ENCODE assay signal across 23 cellular contexts in the genomic region with DNA sequence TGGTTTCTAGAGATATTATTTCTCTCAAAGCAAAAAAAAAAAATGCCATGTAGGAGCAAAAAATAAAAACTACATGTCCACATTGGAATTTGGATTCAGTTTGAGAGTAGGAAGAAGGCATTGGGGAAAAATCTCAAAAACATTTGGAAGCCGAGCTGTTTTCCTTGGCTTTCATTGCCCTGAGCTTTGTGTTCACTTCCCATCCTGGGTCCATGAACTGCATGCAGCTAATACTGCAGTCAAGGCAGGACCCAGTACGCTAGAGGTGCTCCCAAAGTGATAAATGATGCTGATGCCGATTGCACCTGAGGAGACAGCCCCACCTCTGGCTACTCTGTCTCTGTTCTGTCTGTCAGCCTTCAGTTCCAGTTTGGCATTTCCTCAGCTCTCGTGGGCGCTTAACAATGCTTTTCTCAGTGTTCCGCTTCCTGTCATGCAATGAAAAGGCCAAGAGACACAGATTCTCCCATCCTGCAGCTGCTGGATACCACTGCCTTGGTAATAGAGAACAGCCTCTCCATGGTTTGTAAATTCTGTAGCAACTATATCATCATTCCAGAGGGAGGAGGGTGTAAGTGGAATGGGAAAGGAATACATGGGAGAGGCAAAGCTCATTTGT.
"Had no signal": no experiment of that assay in that cellular context is flagged by ENCODE, and none has a peak within 500 bp of the region (broad histone marks: within the 10 kb centered on the region; RNA-seq: fewer than 3 reads in every experiment).

No MANE protein-coding gene starts in this region.

- H3K4me1 Mint-ChIP-seq: nephron progenitor cell; stimulated activated naive CD8-positive, alpha-beta T cell treated with anti-CD3 and anti-CD28 coated beads, Interleukin-15, amount 100 ng/mL, for 72 hours had no signal

- H3K4me3 Mint-ChIP-seq: activated T-cell treated with anti-CD3 and anti-CD28 coated beads, Interleukin-2, amount 50 U/mL, for 72 hours; nephron progenitor cell; stimulated activated naive CD8-positive, alpha-beta T cell treated with anti-CD3 and anti-CD28 coated beads, Interleukin-15, amount 100 ng/mL, for 72 hours; type B pancreatic cell had no signal

- H3K36me3 ChIP-seq: suprapubic skin had no signal

- H3K27ac Mint-ChIP-seq: activated T-cell treated with anti-CD3 and anti-CD28 coated beads, Interleukin-2, amount 50 U/mL, for 72 hours; nephron progenitor cell; stimulated activated naive CD8-positive, alpha-beta T cell treated with anti-CD3 and anti-CD28 coated beads, Interleukin-15, amount 100 ng/mL, for 72 hours; type B pancreatic cell had no signal

- DNase-seq: activated CD4-positive, alpha-beta T cell treated with anti-CD3 and anti-CD28 coated beads for 1 hour; activated CD4-positive, alpha-beta T cell treated with anti-CD3 and anti-CD28 coated beads, Interleukin-2, amount 50 U/mL, for 4 hours; activated effector memory CD4-positive, alpha-beta T cell treated with anti-CD3 and anti-CD28 coated beads, Interleukin-2, amount 50 U/mL, for 16 hours; activated naive CD4-positive, alpha-beta T cell treated with anti-CD3 and anti-CD28 coated beads, Interleukin-2, amount 50 U/mL, for 16 hours; activated T-cell treated with anti-CD3 and anti-CD28 coated beads, Interleukin-2, amount 50 U/mL, for 72 hours; dermis blood vessel endothelial cell; effector memory CD4-positive, alpha-beta T cell; left colon; nephron progenitor cell; nucleus accumbens; posterior cingulate gyrus; stimulated activated CD4-positive, alpha-beta T cell treated with anti-CD3 and anti-CD28 coated beads, Interleukin-2, amount 100 ng/mL, for 24 hours; stimulated activated naive CD8-positive, alpha-beta T cell treated with anti-CD3 and anti-CD28 coated beads, Interleukin-15, amount 100 ng/mL, for 72 hours; SW 1271; T-helper 2 cell had no signal

- FAIRE-seq: astrocyte, bronchial epithelial cell, frontal cortex, islet of Langerhans had no signal

- ATAC-seq: activated T-cell treated with anti-CD3 and anti-CD28 coated beads, Interleukin-2, amount 50 U/mL, for 72 hours; left colon; stimulated activated naive CD8-positive, alpha-beta T cell treated with anti-CD3 and anti-CD28 coated beads, Interleukin-15, amount 100 ng/mL, for 72 hours had no signal

- H3K9me3 ChIP-seq: suprapubic skin had no signal

- H3K27me3 ChIP-seq: suprapubic skin had no signal

- H3K36me3 Mint-ChIP-seq: type B pancreatic cell had no signal

- H3K9me3 Mint-ChIP-seq: nephron progenitor cell, type B pancreatic cell had no signal

- H3K4me3 ChIP-seq: suprapubic skin had no signal

- H3K27ac ChIP-seq: epithelial cell of prostate, suprapubic skin, VCaP had no signal

- H3K4me1 ChIP-seq: suprapubic skin had no signal
